1 cellular context compared by ENCODE assay signal in the genomic region with DNA sequence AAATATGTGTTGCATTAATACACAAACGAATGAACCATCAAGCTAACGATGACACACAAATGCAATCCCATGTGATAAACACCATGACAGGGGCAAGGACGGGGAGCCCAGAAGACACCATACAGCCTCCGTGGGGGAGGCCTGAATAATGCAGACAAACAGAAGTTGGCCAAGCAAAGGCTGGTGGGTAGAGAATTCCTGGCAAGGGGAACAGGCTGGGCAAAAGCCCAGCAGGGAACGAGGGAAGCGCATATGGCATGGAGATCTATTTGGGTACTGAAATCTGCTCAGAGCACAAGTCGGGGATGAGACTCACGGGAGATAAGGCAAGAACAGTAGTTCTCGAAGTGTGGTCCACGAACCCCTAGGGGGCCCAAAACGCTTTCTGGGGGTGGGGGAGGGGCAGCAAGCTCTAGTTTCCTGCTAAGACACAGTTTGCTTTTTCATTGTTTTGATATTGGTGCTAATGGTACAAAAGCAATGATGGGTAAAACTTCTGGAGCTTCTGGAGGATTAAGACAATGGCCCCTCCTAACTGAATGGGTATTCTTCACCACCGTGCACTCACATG.
TF ChIP-seq lines count a peak whose summit lies in the region.

No MANE protein-coding gene starts in this region.

TF ChIP-seq in K562, 482 proteins besides CTCF, POLR2A, EP300 and RAD21:
- TF ChIP-seq ZNF134 (CRISPR knock-in tag; conservative IDR thresholded peaks at IDR 0.05) (no peak), SREBF1 (IDR thresholded peaks at IDR 0.05; ENCODE audit: borderline replicate concordance, low read depth, low read length) (no peak)
- TF ChIP-seq, protein P1, sequence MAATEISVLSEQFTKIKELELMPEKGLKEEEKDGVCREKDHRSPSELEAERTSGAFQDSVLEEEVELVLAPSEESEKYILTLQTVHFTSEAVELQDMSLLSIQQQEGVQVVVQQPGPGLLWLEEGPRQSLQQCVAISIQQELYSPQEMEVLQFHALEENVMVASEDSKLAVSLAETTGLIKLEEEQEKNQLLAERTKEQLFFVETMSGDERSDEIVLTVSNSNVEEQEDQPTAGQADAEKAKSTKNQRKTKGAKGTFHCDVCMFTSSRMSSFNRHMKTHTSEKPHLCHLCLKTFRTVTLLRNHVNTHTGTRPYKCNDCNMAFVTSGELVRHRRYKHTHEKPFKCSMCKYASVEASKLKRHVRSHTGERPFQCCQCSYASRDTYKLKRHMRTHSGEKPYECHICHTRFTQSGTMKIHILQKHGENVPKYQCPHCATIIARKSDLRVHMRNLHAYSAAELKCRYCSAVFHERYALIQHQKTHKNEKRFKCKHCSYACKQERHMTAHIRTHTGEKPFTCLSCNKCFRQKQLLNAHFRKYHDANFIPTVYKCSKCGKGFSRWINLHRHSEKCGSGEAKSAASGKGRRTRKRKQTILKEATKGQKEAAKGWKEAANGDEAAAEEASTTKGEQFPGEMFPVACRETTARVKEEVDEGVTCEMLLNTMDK (IDR thresholded peaks at IDR 0.05; ENCODE audit: borderline replicate concordance, insufficient read depth, low read depth, low read length, poor library complexity, severe bottlenecking) = peak; percentile 63
